In the genomic region with DNA sequence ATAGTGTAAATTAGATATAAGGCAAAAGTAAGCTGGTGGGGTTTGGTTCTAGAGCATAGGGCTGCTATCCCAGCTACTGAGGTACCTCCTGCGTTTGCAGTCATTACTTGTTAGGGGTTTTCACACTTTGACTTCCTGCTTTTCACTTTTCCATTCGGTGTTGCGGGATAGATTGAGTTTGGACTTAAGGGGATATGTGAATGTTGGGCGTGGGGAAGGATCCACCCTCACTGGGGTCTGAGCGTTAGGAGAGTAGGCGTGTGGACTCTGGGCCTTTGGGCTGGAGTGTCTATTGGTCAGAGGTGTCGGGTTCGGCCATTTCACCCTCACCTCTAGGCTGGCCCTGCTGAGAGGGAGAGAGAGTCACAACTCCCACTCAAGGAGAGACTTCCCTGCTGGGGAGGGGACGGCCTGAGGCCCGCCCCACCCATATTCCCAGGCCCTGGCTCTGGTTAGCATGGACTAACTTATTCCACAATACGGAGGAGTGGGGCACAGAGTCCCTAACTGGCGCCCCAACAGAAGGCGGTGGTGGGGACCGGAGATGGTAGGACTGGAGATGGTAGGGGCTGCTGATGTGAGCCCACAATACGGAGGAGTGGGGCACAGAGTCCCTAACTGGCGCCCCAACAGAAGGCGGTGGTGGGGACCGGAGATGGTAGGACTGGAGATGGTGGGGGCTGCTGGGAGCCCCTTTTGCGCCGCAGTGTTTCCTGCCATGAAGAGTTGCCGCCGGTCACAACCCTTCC, we compare ENCODE assay signal across 1 cellular context.
TF ChIP-seq lines count a peak whose summit lies in the region.

No MANE protein-coding gene starts in this region.

TF ChIP-seq in K562, 482 proteins besides CTCF, POLR2A, EP300 and RAD21 (continues in another document):
- 0 out of 2 replicates have a peak, but pooled peaks have one; percentile 63 for TF ChIP-seq NFRKB (IDR thresholded peaks at IDR 0.05; ENCODE audit: low read depth)
- TF ChIP-seq, protein P1, sequence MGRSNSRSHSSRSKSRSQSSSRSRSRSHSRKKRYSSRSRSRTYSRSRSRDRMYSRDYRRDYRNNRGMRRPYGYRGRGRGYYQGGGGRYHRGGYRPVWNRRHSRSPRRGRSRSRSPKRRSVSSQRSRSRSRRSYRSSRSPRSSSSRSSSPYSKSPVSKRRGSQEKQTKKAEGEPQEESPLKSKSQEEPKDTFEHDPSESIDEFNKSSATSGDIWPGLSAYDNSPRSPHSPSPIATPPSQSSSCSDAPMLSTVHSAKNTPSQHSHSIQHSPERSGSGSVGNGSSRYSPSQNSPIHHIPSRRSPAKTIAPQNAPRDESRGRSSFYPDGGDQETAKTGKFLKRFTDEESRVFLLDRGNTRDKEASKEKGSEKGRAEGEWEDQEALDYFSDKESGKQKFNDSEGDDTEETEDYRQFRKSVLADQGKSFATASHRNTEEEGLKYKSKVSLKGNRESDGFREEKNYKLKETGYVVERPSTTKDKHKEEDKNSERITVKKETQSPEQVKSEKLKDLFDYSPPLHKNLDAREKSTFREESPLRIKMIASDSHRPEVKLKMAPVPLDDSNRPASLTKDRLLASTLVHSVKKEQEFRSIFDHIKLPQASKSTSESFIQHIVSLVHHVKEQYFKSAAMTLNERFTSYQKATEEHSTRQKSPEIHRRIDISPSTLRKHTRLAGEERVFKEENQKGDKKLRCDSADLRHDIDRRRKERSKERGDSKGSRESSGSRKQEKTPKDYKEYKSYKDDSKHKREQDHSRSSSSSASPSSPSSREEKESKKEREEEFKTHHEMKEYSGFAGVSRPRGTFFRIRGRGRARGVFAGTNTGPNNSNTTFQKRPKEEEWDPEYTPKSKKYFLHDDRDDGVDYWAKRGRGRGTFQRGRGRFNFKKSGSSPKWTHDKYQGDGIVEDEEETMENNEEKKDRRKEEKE (IDR thresholded peaks at IDR 0.05; ENCODE audit: borderline replicate concordance in 1 of 2, control insufficient read depth in 1 of 2, low read depth in 2 of 2, low read length in 1 of 2): no peak
- TF ChIP-seq DDX20 (tag; IDR thresholded peaks at IDR 0.05; ENCODE audit: low read depth): no peak
- TF ChIP-seq JUNB (CRISPR knock-in tag; conservative IDR thresholded peaks at IDR 0.05): no peak
- no peak for TF ChIP-seq ZNF354B (CRISPR knock-in tag; IDR thresholded peaks at IDR 0.05)
- 0 out of 2 replicates have a peak, but pooled peaks have one; percentile 25 for TF ChIP-seq SP1 (CRISPR knock-in tag; IDR thresholded peaks at IDR 0.05)
- TF ChIP-seq, protein P2, sequence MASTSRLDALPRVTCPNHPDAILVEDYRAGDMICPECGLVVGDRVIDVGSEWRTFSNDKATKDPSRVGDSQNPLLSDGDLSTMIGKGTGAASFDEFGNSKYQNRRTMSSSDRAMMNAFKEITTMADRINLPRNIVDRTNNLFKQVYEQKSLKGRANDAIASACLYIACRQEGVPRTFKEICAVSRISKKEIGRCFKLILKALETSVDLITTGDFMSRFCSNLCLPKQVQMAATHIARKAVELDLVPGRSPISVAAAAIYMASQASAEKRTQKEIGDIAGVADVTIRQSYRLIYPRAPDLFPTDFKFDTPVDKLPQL (IDR thresholded peaks at IDR 0.05; ENCODE audit: extremely low read depth, insufficient read length): no peak
- TF ChIP-seq, protein P3, sequence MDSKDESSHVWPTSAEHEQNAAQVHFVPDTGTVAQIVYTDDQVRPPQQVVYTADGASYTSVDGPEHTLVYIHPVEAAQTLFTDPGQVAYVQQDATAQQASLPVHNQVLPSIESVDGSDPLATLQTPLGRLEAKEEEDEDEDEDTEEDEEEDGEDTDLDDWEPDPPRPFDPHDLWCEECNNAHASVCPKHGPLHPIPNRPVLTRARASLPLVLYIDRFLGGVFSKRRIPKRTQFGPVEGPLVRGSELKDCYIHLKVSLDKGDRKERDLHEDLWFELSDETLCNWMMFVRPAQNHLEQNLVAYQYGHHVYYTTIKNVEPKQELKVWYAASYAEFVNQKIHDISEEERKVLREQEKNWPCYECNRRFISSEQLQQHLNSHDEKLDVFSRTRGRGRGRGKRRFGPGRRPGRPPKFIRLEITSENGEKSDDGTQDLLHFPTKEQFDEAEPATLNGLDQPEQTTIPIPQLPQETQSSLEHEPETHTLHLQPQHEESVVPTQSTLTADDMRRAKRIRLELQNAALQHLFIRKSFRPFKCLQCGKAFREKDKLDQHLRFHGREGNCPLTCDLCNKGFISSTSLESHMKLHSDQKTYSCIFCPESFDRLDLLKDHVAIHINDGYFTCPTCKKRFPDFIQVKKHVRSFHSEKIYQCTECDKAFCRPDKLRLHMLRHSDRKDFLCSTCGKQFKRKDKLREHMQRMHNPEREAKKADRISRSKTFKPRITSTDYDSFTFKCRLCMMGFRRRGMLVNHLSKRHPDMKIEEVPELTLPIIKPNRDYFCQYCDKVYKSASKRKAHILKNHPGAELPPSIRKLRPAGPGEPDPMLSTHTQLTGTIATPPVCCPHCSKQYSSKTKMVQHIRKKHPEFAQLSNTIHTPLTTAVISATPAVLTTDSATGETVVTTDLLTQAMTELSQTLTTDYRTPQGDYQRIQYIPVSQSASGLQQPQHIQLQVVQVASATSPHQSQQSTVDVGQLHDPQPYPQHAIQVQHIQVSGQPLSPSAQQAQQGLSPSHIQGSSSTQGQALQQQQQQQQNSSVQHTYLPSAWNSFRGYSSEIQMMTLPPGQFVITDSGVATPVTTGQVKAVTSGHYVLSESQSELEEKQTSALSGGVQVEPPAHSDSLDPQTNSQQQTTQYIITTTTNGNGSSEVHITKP (IDR thresholded peaks at IDR 0.05; ENCODE audit: partially characterized antibody): peak; percentile 35
- no peak for TF ChIP-seq BRF1 (IDR thresholded peaks at IDR 0.05; ENCODE audit: borderline replicate concordance, extremely low read depth, insufficient read length)
- TF ChIP-seq MLX (CRISPR knock-in tag; conservative IDR thresholded peaks at IDR 0.05): no peak
- TF ChIP-seq RBM39 (optimal IDR thresholded peaks at IDR 0.05; ENCODE audit: low read depth, low read length): no peak
- TF ChIP-seq TAF1 (IDR thresholded peaks at IDR 0.05; ENCODE audit: control insufficient read depth, extremely low read depth, insufficient read depth, low read length, severe bottlenecking): peak; percentile 30
- TF ChIP-seq, protein P4, sequence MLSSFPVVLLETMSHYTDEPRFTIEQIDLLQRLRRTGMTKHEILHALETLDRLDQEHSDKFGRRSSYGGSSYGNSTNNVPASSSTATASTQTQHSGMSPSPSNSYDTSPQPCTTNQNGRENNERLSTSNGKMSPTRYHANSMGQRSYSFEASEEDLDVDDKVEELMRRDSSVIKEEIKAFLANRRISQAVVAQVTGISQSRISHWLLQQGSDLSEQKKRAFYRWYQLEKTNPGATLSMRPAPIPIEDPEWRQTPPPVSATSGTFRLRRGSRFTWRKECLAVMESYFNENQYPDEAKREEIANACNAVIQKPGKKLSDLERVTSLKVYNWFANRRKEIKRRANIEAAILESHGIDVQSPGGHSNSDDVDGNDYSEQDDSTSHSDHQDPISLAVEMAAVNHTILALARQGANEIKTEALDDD (IDR thresholded peaks at IDR 0.05): no peak
- TF ChIP-seq NFE2 (IDR thresholded peaks at IDR 0.05; ENCODE audit: low read depth): no peak
- peak; percentile 17; the same call in 1 of the 2 replicates for TF ChIP-seq ZNF75A (CRISPR knock-in tag; IDR thresholded peaks at IDR 0.05)
- no peak for TF ChIP-seq ZNF778 (CRISPR knock-in tag; IDR thresholded peaks at IDR 0.05)
- no peak for TF ChIP-seq ZNF324 (CRISPR knock-in tag; IDR thresholded peaks at IDR 0.05)
- TF ChIP-seq, protein P5, sequence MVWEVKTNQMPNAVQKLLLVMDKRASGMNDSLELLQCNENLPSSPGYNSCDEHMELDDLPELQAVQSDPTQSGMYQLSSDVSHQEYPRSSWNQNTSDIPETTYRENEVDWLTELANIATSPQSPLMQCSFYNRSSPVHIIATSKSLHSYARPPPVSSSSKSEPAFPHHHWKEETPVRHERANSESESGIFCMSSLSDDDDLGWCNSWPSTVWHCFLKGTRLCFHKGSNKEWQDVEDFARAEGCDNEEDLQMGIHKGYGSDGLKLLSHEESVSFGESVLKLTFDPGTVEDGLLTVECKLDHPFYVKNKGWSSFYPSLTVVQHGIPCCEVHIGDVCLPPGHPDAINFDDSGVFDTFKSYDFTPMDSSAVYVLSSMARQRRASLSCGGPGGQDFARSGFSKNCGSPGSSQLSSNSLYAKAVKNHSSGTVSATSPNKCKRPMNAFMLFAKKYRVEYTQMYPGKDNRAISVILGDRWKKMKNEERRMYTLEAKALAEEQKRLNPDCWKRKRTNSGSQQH (CRISPR knock-in tag; IDR thresholded peaks at IDR 0.05): no peak
- TF ChIP-seq MIER1 (IDR thresholded peaks at IDR 0.05; ENCODE audit: low read depth): no peak
- no peak for TF ChIP-seq ZKSCAN1 (IDR thresholded peaks at IDR 0.05; ENCODE audit: low read depth, low read length)
- no peak for TF ChIP-seq KDM5B (IDR thresholded peaks at IDR 0.05; ENCODE audit: insufficient replicate concordance, low read depth, low read length)
- TF ChIP-seq EHMT2 (IDR thresholded peaks at IDR 0.05): no peak
- TF ChIP-seq ZNF232 (CRISPR knock-in tag; IDR thresholded peaks at IDR 0.05): no peak
- TF ChIP-seq, protein P6, sequence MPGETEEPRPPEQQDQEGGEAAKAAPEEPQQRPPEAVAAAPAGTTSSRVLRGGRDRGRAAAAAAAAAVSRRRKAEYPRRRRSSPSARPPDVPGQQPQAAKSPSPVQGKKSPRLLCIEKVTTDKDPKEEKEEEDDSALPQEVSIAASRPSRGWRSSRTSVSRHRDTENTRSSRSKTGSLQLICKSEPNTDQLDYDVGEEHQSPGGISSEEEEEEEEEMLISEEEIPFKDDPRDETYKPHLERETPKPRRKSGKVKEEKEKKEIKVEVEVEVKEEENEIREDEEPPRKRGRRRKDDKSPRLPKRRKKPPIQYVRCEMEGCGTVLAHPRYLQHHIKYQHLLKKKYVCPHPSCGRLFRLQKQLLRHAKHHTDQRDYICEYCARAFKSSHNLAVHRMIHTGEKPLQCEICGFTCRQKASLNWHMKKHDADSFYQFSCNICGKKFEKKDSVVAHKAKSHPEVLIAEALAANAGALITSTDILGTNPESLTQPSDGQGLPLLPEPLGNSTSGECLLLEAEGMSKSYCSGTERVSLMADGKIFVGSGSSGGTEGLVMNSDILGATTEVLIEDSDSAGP (CRISPR knock-in tag; IDR thresholded peaks at IDR 0.05): no peak
- TF ChIP-seq POLR2G (IDR thresholded peaks at IDR 0.05; ENCODE audit: low read depth, low read length): no peak
- no peak; the same call in 1 of the 2 replicates for TF ChIP-seq GABPA (tag; conservative IDR thresholded peaks at IDR 0.05; ENCODE audit: low read depth)
- TF ChIP-seq ZFP30 (CRISPR knock-in tag; IDR thresholded peaks at IDR 0.05; ENCODE audit: borderline replicate concordance): no peak
- no peak for TF ChIP-seq ZNF23 (CRISPR knock-in tag; IDR thresholded peaks at IDR 0.05)
- TF ChIP-seq KHSRP (IDR thresholded peaks at IDR 0.05): no peak
- no peak for TF ChIP-seq RAD51 (IDR thresholded peaks at IDR 0.05; ENCODE audit: borderline replicate concordance, low read depth)
- no peak for TF ChIP-seq CEBPB (tag; IDR thresholded peaks at IDR 0.05)
- peak; percentile 52 for TF ChIP-seq EGR1 (conservative IDR thresholded peaks at IDR 0.05)
- no peak for TF ChIP-seq FOXP1 (CRISPR knock-in tag; IDR thresholded peaks at IDR 0.05)
- TF ChIP-seq CHCHD3 (CRISPR knock-in tag; IDR thresholded peaks at IDR 0.05): no peak
- TF ChIP-seq PATZ1 (CRISPR knock-in tag; IDR thresholded peaks at IDR 0.05; ENCODE audit: borderline replicate concordance): no peak
- peak; percentile 32 for TF ChIP-seq TAF9B (IDR thresholded peaks at IDR 0.05; ENCODE audit: partially characterized antibody)
- TF ChIP-seq NCOA6 (IDR thresholded peaks at IDR 0.05): no peak
- TF ChIP-seq HDAC1 (IDR thresholded peaks at IDR 0.05): 0 out of 4 replicates have a peak, but pooled peaks of 1 of the 2 experiments have one; percentile 37
- no peak for TF ChIP-seq PYGO2 (tag; IDR thresholded peaks at IDR 0.05)
- TF ChIP-seq SUPT5H (IDR thresholded peaks at IDR 0.05): peak; percentile 23; the same call in 1 of the 2 replicates
- TF ChIP-seq ILK (tag; IDR thresholded peaks at IDR 0.05; ENCODE audit: borderline replicate concordance, low read depth): no peak
- TF ChIP-seq ZBTB8A (IDR thresholded peaks at IDR 0.05; ENCODE audit: partially characterized antibody): no peak
- no peak for TF ChIP-seq ZNF347 (CRISPR knock-in tag; IDR thresholded peaks at IDR 0.05; ENCODE audit: low read depth)
- TF ChIP-seq MAZ (CRISPR knock-in tag; conservative IDR thresholded peaks at IDR 0.05 in 1 of 2, IDR thresholded peaks at IDR 0.05 in 1 of 2): no peak
- no peak for TF ChIP-seq ZNF583 (CRISPR knock-in tag; IDR thresholded peaks at IDR 0.05)
- no peak for TF ChIP-seq HINFP (tag; conservative IDR thresholded peaks at IDR 0.05; ENCODE audit: low read depth)
- TF ChIP-seq HNRNPK (IDR thresholded peaks at IDR 0.05; ENCODE audit: low read depth, low read length, poor library complexity, severe bottlenecking): no peak
- peak in 1 of 3 experiments; percentile 54 for TF ChIP-seq YY1 (IDR thresholded peaks at IDR 0.05; ENCODE audit: borderline replicate concordance in 1 of 3, control insufficient read depth in 1 of 3, extremely low read depth in 1 of 3, insufficient read depth in 3 of 3, insufficient read length in 1 of 3, insufficient replicate concordance in 2 of 3, low read depth in 1 of 3, low read length in 2 of 3)
